ENCODE assay signal across 18 cellular contexts in genomic region chr1:117389284-117389683, GRCh38. TPM values are rescaled to one million over a fixed set of nuclear protein-coding genes. Genes with fewer than 3 reads are reported as not detected.
DNase-seq lines count a peak whose midpoint lies in the region; ATAC-seq, FAIRE-seq and TF ChIP-seq lines count a peak whose summit lies in the region.
"Had no signal": no experiment of that assay in that cellular context is flagged by ENCODE, and none has a peak within 500 bp of the region (broad histone marks: within the 10 kb centered on the region; RNA-seq: fewer than 3 reads in every experiment).

No MANE protein-coding gene starts in this region.

- no peak for TF ChIP-seq POLR2A in GM12892 (IDR thresholded peaks at IDR 0.05; ENCODE audit: low read depth, low read length)

- CTCF ChIA-PET in CD4-positive, alpha-beta T cell (lab: Charles Lee), result interaction anchor here (0.8 kb wide), 1 partner anchor 124 kb away, joined by 3 read pairs; no protein-coding TSS in a partner anchor

- H3K9me3 Mint-ChIP-seq in CD4-positive, alpha-beta T cell, result no peaks in the 10 kb centered on the region
- H3K9me3 Mint-ChIP-seq in activated T-helper 2 cell treated with anti-CD3 and anti-CD28 coated beads, Interferon-gamma antibody, Interleukin-2, Interleukin-4, amounts not matched to agents 10 μg/mL and 5 μg/mL and 100 μg/mL, durations not matched to agents 14 hours and 24 hours and 36 hours, result peaks cover 8% of the 10 kb centered on the region

- no peaks in the 10 kb centered on the region for H3K9me3 ChIP-seq in BE2C
- peaks cover 2% of the 10 kb centered on the region for H3K9me3 ChIP-seq in CD4-positive, alpha-beta T cell (ENCODE audit: control insufficient read depth, low read length)

- intact Hi-C loops in CD4-positive, alpha-beta T cell (cut with DNase I, micrococcal nuclease), result no loop called here
- intact Hi-C loops in activated T-helper 2 cell treated with anti-CD3 and anti-CD28 coated beads, Interferon-gamma antibody, Interleukin-2, Interleukin-4, amounts not matched to agents 10 μg/mL and 5 μg/mL and 100 μg/mL, durations not matched to agents 14 hours and 24 hours and 36 hours (cut with micrococcal nuclease), result no loop called here

- no peaks in the 10 kb centered on the region for H3K36me3 ChIP-seq in BE2C

- H3K4me3 ChIP-seq in BE2C (ENCODE audit: low read depth, low read length), result no peak overlapping the region
- H3K4me3 ChIP-seq: SK-N-MC had no signal

- DNase-seq in BE2C (peak; percentile 36), glomerular visceral epithelial cell (ENCODE audit: extremely low spot score) (peak; percentile 43), left kidney (ENCODE audit: low read depth, low spot score) (peak; percentile 46), GM12892 (ENCODE audit: insufficient read length) (no peak)
- DNase-seq in CD4-positive, alpha-beta T cell, result no peak
- no peak for DNase-seq in activated T-helper 2 cell treated with anti-CD3 and anti-CD28 coated beads, Interferon-gamma antibody, Interleukin-2, Interleukin-4, amounts not matched to agents 10 μg/mL and 5 μg/mL and 100 μg/mL, durations not matched to agents 14 hours and 24 hours and 36 hours (ENCODE audit: low spot score)
- DNase-seq: ACHN, AML-193, EL, HCEC 1CT, KBM-7, NCI-H1048, NCI-H1436 treated with DMSO at 0.1 percent for 48 hours, NCI-H2029 treated with DMSO at 0.1 percent for 48 hours, NCI-H510A treated with DMSO at 0.1 percent for 48 hours had no signal

- peaks cover 4% of the 10 kb centered on the region for H3K36me3 Mint-ChIP-seq in CD4-positive, alpha-beta T cell (ENCODE audit: low read depth)
- H3K36me3 Mint-ChIP-seq in activated T-helper 2 cell treated with anti-CD3 and anti-CD28 coated beads, Interferon-gamma antibody, Interleukin-2, Interleukin-4, amounts not matched to agents 10 μg/mL and 5 μg/mL and 100 μg/mL, durations not matched to agents 14 hours and 24 hours and 36 hours (ENCODE audit: low read depth), result peaks cover 8% of the 10 kb centered on the region

- H3K4me3 Mint-ChIP-seq in CD4-positive, alpha-beta T cell, result peak overlapping the region; percentile 37
- no peak overlapping the region for H3K4me3 Mint-ChIP-seq in activated T-helper 2 cell treated with anti-CD3 and anti-CD28 coated beads, Interferon-gamma antibody, Interleukin-2, Interleukin-4, amounts not matched to agents 10 μg/mL and 5 μg/mL and 100 μg/mL, durations not matched to agents 14 hours and 24 hours and 36 hours (ENCODE audit: low read depth)

- peaks cover 92% of the 10 kb centered on the region for H3K4me1 Mint-ChIP-seq in CD4-positive, alpha-beta T cell (ENCODE audit: low read depth)
- H3K4me1 Mint-ChIP-seq in activated T-helper 2 cell treated with anti-CD3 and anti-CD28 coated beads, Interferon-gamma antibody, Interleukin-2, Interleukin-4, amounts not matched to agents 10 μg/mL and 5 μg/mL and 100 μg/mL, durations not matched to agents 14 hours and 24 hours and 36 hours (ENCODE audit: low read depth), result peaks cover 27% of the 10 kb centered on the region

- H3K27me3 ChIP-seq in BE2C, result no peaks in the 10 kb centered on the region
- H3K27me3 ChIP-seq in CD4-positive, alpha-beta T cell (ENCODE audit: control insufficient read depth, insufficient read depth, low read length), result no peaks in the 10 kb centered on the region

- TF ChIP-seq CTCF in BE2C (IDR thresholded peaks at IDR 0.05; ENCODE audit: low read depth, low read length), result no peak
- TF ChIP-seq CTCF in CD4-positive, alpha-beta T cell (IDR thresholded peaks at IDR 0.05), result no peak

- no peak for ATAC-seq in CD4-positive, alpha-beta T cell (ENCODE audit: poor library complexity)
- ATAC-seq in GM21723 (IDR thresholded peaks at IDR 0.05; ENCODE audit: unreplicated experiment), result no peak

- FAIRE-seq in GM12892 (lab: Jason Lieb, UNC), result no peak
- FAIRE-seq: GM19239 had no signal

- no peak overlapping the region for H3K27ac ChIP-seq in CD4-positive, alpha-beta T cell (ENCODE audit: low read depth, low read length)
- H3K27ac ChIP-seq: SK-N-MC had no signal

- POLR2A ChIA-PET in CD4-positive, alpha-beta T cell (lab: Charles Lee), result no interaction called here

- no peaks in the 10 kb centered on the region for H3K27me3 Mint-ChIP-seq in CD4-positive, alpha-beta T cell
- no peaks in the 10 kb centered on the region for H3K27me3 Mint-ChIP-seq in activated T-helper 2 cell treated with anti-CD3 and anti-CD28 coated beads, Interferon-gamma antibody, Interleukin-2, Interleukin-4, amounts not matched to agents 10 μg/mL and 5 μg/mL and 100 μg/mL, durations not matched to agents 14 hours and 24 hours and 36 hours (ENCODE audit: low read depth)

- no peak overlapping the region for H3K27ac Mint-ChIP-seq in CD4-positive, alpha-beta T cell
- H3K27ac Mint-ChIP-seq in activated T-helper 2 cell treated with anti-CD3 and anti-CD28 coated beads, Interferon-gamma antibody, Interleukin-2, Interleukin-4, amounts not matched to agents 10 μg/mL and 5 μg/mL and 100 μg/mL, durations not matched to agents 14 hours and 24 hours and 36 hours, result no peak overlapping the region

- H3K4me1 ChIP-seq in BE2C, result peaks cover 3% of the 10 kb centered on the region

RNA-seq across cellular contexts. Expression of gene MAN1A2, which starts 22.0 kb away (rescaled TPM):
- 17.8 TPM for polyA plus RNA-seq in BE2C (2012; ENCODE audit: insufficient read depth, insufficient read length, low read depth)
- 10 to 100 TPM; 45.6 to 49.7 TPM for total RNA-seq in CD4-positive, alpha-beta T cell
- 8.6 TPM for polyA plus RNA-seq in GM12892 (2012; ENCODE audit: missing spikeins)
- total RNA-seq in activated T-helper 2 cell treated with anti-CD3 and anti-CD28 coated beads, Interferon-gamma antibody, Interleukin-2, Interleukin-4, amounts not matched to agents 10 μg/mL and 5 μg/mL and 100 μg/mL, durations not matched to agents 14 hours and 24 hours and 36 hours, result 26.0 and 27.1 TPM in 2 replicates

Comparison
In these comparisons a context has a peak if more than half of its experiments do, and no peak if none do; other contexts are left out.
1. DNase-seq: peak in BE2C (single experiment), glomerular visceral epithelial cell (single experiment) and left kidney (single experiment); none in CD4-positive, alpha-beta T cell (0 of 10), GM12892 (single experiment) and activated T-helper 2 cell treated with anti-CD3 and anti-CD28 coated beads, Interferon-gamma antibody, Interleukin-2, Interleukin-4, amounts not matched to agents 10 μg/mL and 5 μg/mL and 100 μg/mL, durations not matched to agents 14 hours and 24 hours and 36 hours (single experiment).